In the genomic region with DNA sequence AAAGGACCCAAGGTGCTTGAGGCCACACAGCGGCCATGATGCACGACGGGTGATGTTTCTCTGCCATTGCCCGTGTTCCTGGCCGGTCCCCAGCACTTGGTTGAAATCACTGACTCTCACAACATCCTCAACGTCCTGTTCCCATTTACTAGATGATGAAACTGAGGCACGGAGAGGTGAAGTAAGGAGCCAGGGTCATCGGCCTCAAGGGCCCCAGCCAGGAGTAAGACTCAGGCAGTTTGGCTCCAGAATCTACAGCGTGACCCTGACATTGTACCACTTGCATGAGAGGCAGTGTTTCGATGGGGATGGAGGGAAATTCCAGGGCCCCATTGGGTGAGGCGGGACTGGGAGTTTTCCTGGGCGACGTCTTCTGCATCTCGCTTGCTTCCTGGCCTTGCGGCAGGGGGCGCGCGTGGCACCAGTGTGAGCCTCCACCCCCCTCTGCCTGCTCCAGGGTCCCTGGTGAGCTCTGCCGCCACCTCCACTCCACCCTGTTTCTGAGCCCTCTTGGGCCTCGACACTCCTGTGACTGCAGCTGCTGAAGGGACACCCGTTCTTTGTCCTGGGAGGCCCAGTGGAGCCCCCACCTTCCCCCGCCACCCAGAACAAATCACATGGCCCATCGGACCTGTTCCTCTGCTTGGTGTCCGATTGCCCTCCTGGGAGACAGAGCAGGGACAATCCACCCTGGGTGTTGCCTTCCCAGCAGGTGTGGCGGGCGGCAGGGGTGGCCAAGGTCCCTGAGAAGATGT, we compare ENCODE assay signal across 8 cellular contexts.
DNase-seq lines count a peak whose midpoint lies in the region; ATAC-seq and TF ChIP-seq lines count a peak whose summit lies in the region.

No MANE protein-coding gene starts in this region.

- 38% methylated on average over 3 of the region's 26 CpGs for WGBS in right lobe of liver (ENCODE audit: insufficient coverage, low coverage, low lambda C conversion rate, missing lambda C conversion rate)

- peaks cover 40 to 96% (median 86%) of the 10 kb centered on the region in 10 experiments for H3K4me1 ChIP-seq in BLaER1 treated with 17β-estradiol and CSF1 and Interleukin-3, amounts not matched to agents 10 nM and 100 nM
- no peaks in the 10 kb centered on the region for H3K4me1 ChIP-seq in right lobe of liver

- H3K4me2 ChIP-seq in BLaER1 treated with 17β-estradiol and CSF1 and Interleukin-3, amounts not matched to agents 10 nM and 100 nM: peak overlapping the region; percentile 75 to 98 (median 94)

- peak overlapping the region in 8 of 11 experiments; percentile 54 to 88 (median 76); a peak in 17 of 22 replicates for H3K27ac ChIP-seq in BLaER1 treated with 17β-estradiol and CSF1 and Interleukin-3, amounts not matched to agents 10 nM and 100 nM
- no peak overlapping the region for H3K27ac ChIP-seq in right lobe of liver

- H4K20me1 ChIP-seq in BLaER1 treated with 17β-estradiol and CSF1 and Interleukin-3, amounts not matched to agents 10 nM and 100 nM: peaks cover 0 to 10% (median 0%) of the 10 kb centered on the region in 11 experiments; a peak in 5 of 22 replicates

- in situ Hi-C loops in SK-MEL-5 (cut with HindIII; ENCODE audit: low pct_unique_long_range_greater_than_20kb, low sequenced_read_pairs): no loop called here

- peaks cover 0 to 40% (median 0%) of the 10 kb centered on the region in 11 experiments; a peak in 4 of 22 replicates for H3K27me3 ChIP-seq in BLaER1 treated with 17β-estradiol and CSF1 and Interleukin-3, amounts not matched to agents 10 nM and 100 nM
- H3K27me3 ChIP-seq in right lobe of liver: no peaks in the 10 kb centered on the region

- DNase-seq in SK-MEL-5 (ENCODE audit: low read depth, low spot score) (peak; percentile 60), right lobe of liver (no peak), RKO (ENCODE audit: low spot score) (no peak), pons (ENCODE audit: low spot score) (no peak), NCI-H226 (no peak)

- TF ChIP-seq POLR2A in right lobe of liver (IDR thresholded peaks at IDR 0.05): no peak

- H3K4me3 ChIP-seq in BLaER1 treated with 17β-estradiol and CSF1 and Interleukin-3, amounts not matched to agents 10 nM and 100 nM: peak overlapping the region in 8 of 10 experiments; percentile 17 to 53 (median 34); a peak in 13 of 20 replicates
- no peak overlapping the region for H3K4me3 ChIP-seq in right lobe of liver

- H3K9me3 ChIP-seq in BLaER1 treated with 17β-estradiol and CSF1 and Interleukin-3, amounts not matched to agents 10 nM and 100 nM (replicated peaks in 1 of 11): no peaks in the 10 kb centered on the region
- H3K9me3 ChIP-seq in right lobe of liver: no peaks in the 10 kb centered on the region

- ATAC-seq in GM21529 (IDR thresholded peaks at IDR 0.05; ENCODE audit: unreplicated experiment): peak; percentile 36
- peak; percentile 29 to 43 (median 34) for ATAC-seq in right lobe of liver
- no peak for ATAC-seq in HG02798 (IDR thresholded peaks at IDR 0.05; ENCODE audit: poor library complexity, unreplicated experiment)

- H3K9ac ChIP-seq in BLaER1 treated with 17β-estradiol and CSF1 and Interleukin-3, amounts not matched to agents 10 nM and 100 nM: peak overlapping the region in 8 of 11 experiments; percentile 54 to 82 (median 72); a peak in 16 of 22 replicates

- no peaks in the 10 kb centered on the region for H3K36me3 ChIP-seq in BLaER1 treated with 17β-estradiol and CSF1 and Interleukin-3, amounts not matched to agents 10 nM and 100 nM
- no peaks in the 10 kb centered on the region for H3K36me3 ChIP-seq in right lobe of liver

- TF ChIP-seq CTCF in right lobe of liver (IDR thresholded peaks at IDR 0.05): peak in 3 of 4 donors; percentile 13 to 28 (median 15)

- intact Hi-C loops in right lobe of liver (cut with DNase I): no loop called here

Comparison
In these comparisons a context has a peak if more than half of its experiments do, and no peak if none do; other contexts are left out.
1. H3K27ac ChIP-seq: peak in BLaER1 treated with 17β-estradiol and CSF1 and Interleukin-3, amounts not matched to agents 10 nM and 100 nM (8 of 11); none in right lobe of liver (0 of 3).
2. H3K4me3 ChIP-seq: peak in BLaER1 treated with 17β-estradiol and CSF1 and Interleukin-3, amounts not matched to agents 10 nM and 100 nM (8 of 10); none in right lobe of liver (0 of 3).